ENCODE assay signal across 29 cellular contexts in the genomic region with DNA sequence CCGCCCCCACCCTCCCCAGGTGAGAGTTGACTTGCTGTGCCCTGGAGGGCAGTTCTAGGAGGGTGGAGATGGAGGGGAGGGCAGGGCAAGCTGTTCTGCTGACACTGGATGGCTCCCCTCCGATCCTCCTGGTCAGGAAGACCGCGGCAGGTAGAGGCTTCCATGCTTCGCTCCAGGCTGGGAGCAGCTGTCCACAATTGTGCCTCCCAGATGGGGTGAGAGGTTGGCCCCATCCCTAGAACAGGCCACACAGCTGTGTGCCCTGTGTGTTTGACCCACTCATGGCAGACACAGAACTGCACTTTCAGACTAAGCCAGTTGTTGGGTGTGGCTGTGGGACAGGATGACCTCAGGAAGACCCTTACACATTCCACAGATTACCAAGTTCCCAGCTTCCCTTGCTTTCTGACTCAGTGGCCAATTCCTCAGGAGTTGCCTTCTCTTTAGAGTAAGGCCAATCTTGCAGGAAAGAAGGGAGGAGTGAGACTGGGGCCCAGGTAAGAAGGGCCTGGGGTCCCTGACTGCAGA.
A peak's percentile ranks its signal among the peaks of the same experiment; 100 is the strongest.
DNase-seq lines count a peak whose midpoint lies in the region; ATAC-seq and TF ChIP-seq lines count a peak whose summit lies in the region.
"Had no signal": no experiment of that assay in that cellular context is flagged by ENCODE, and none has a peak within 500 bp of the region (broad histone marks: within the 10 kb centered on the region; RNA-seq: fewer than 3 reads in every experiment).

No MANE protein-coding gene starts in this region.

- DNase-seq in AG08395 (ENCODE audit: low spot score): peak; percentile 17
- DNase-seq in IMR-90: peak; percentile 23
- peak; percentile 38 for DNase-seq in hepatic stellate cell (ENCODE audit: low spot score)
- no peak for DNase-seq in stimulated activated naive B cell treated with anti-CD40 and anti-IgM and Interleukin-4, amounts not matched to agents 10 μg/mL and 1 μg/mL and 100 μg/mL, for 72 hours
- no peak for DNase-seq in breast epithelium (ENCODE audit: low spot score in 2 of 2)
- DNase-seq: ACHN; activated CD8-positive, alpha-beta T cell treated with anti-CD3 and anti-CD28 coated beads, Interleukin-2, amount 10 ng/mL, durations not matched to agents 7 days and 5 days; activated effector memory CD4-positive, alpha-beta T cell treated with Interleukin-2 at 50 U/mL for 16 hours; activated T-cell treated with anti-CD3 and anti-CD28 coated beads for 4 hours; MV-4-11; naive B cell; NCI-H1694; NCI-H2171 treated with DMSO at 0.1 percent for 48 hours; NCI-H524 treated with DMSO at 0.1 percent for 48 hours; NK-92 treated with Interleukin-12 subunit alpha and Interleukin-12 subunit beta, amount 100 ng/mL, for 24 hours; retina; stimulated activated CD4-positive, alpha-beta T cell treated with anti-CD3 and anti-CD28 coated beads, Interleukin-12 subunit alpha, Interleukin-12 subunit beta, amount 100 ng/mL, for 4 hours; stimulated activated CD4-positive, alpha-beta T cell treated with anti-CD3 and anti-CD28 coated beads, Interleukin-4, amount 100 ng/mL, for 4 hours; stimulated activated naive CD4-positive, alpha-beta T cell treated with Interleukin-2 at 50 U/mL for 16 hours; T-helper 17 cell; uterus had no signal

- no peak for TF ChIP-seq RAD21 in IMR-90 (IDR thresholded peaks at IDR 0.05; ENCODE audit: low read length)

- H4K5ac ChIP-seq in IMR-90 (ENCODE audit: low read depth, low read length): no peak overlapping the region

- intact Hi-C loops in IMR-90 (cut with micrococcal nuclease) (loop anchor here (10.0 kb wide), 1 partner anchor 507 kb away; no protein-coding TSS in a partner anchor), breast epithelium (cut with DNase I; ENCODE audit: low total_unique reads) (no loop called here)

- no peak overlapping the region for H3K4me2 ChIP-seq in IMR-90 (ENCODE audit: low read depth, low read length)
- H3K4me2 ChIP-seq: KMS-11 had no signal

- no peak overlapping the region for H2AK5ac ChIP-seq in IMR-90 (ENCODE audit: low read depth, low read length)

- TF ChIP-seq POLR2A in IMR-90 (IDR thresholded peaks at IDR 0.05; ENCODE audit: low read depth, low read length): no peak
- no peak for TF ChIP-seq POLR2A in breast epithelium (IDR thresholded peaks at IDR 0.05)

- H3K9me1 ChIP-seq in IMR-90 (ENCODE audit: insufficient read depth, low read length): no peaks in the 10 kb centered on the region

- dilution Hi-C loops in IMR-90 (cut with HindIII; ENCODE audit: low sequenced_read_pairs, unreplicated experiment): no loop called here

- no peak overlapping the region for H2BK5ac ChIP-seq in IMR-90 (ENCODE audit: low read depth, low read length, poor library complexity, severe bottlenecking)

- no peak overlapping the region for H3K9ac ChIP-seq in IMR-90 (ENCODE audit: low read depth, low read length)
- H3K9ac ChIP-seq: KMS-11 had no signal

- H2BK15ac ChIP-seq in IMR-90 (ENCODE audit: low read depth, low read length): no peak overlapping the region

- POLR2A ChIA-PET in IMR-90 (lab: Charles Lee; ENCODE audit: unreplicated experiment): no interaction called here

- H3K27me3 ChIP-seq in IMR-90 (ENCODE audit: control insufficient read depth, insufficient read depth, low read length): peaks cover 48% of the 10 kb centered on the region
- H3K27me3 ChIP-seq in breast epithelium: no peaks in the 10 kb centered on the region
- H3K27me3 ChIP-seq: uterus had no signal

- no peaks in the 10 kb centered on the region for H3K9me3 ChIP-seq in IMR-90 (ENCODE audit: control insufficient read depth, insufficient read depth, low read length)
- H3K9me3 ChIP-seq in breast epithelium: no peaks in the 10 kb centered on the region
- H3K9me3 ChIP-seq: left lung, thoracic aorta, uterus had no signal

- H4K8ac ChIP-seq in IMR-90 (ENCODE audit: low read depth in 2 of 2, low read length in 2 of 2): no peak overlapping the region

- WGBS in IMR-90 (ENCODE audit: extremely low coverage in 2 of 2, insufficient read length in 1 of 2), 2 experiments: no CpG with 5 or more reads among the region's 5 CpGs

- H3K27me3 Mint-ChIP-seq in stimulated activated naive B cell treated with anti-CD40 and anti-IgM and Interleukin-4, amounts not matched to agents 10 μg/mL and 1 μg/mL and 100 μg/mL, for 72 hours: peaks cover 14 to 54% of the 10 kb centered on the region in 2 donors

- H3K4me3 ChIP-seq in IMR-90 (ENCODE audit: insufficient read depth, low read depth, low read length) (no peak overlapping the region), breast epithelium (no peak overlapping the region)
- H3K4me3 ChIP-seq: left lung, thoracic aorta, uterus had no signal

- H4K20me1 ChIP-seq in IMR-90 (ENCODE audit: insufficient read depth, low read length): no peaks in the 10 kb centered on the region

- H3K27ac ChIP-seq in IMR-90 (ENCODE audit: insufficient read depth, low read length): no peak overlapping the region
- peak overlapping the region; percentile 72 for H3K27ac ChIP-seq in cingulate gyrus (ENCODE audit: low read depth, low read length)
- H3K27ac ChIP-seq in breast epithelium: no peak overlapping the region
- H3K27ac ChIP-seq: KMS-11, left lung, thoracic aorta, uterus had no signal

- peak overlapping the region; percentile 66 for H2AK9ac ChIP-seq in IMR-90 (replicated peaks; ENCODE audit: low read depth, low read length, poor library complexity)

- peak overlapping the region; percentile 16 for H2AFZ ChIP-seq in IMR-90 (replicated peaks; ENCODE audit: low read length, poor library complexity)

- H3K14ac ChIP-seq in IMR-90 (replicated peaks; ENCODE audit: low read depth, low read length): no peak overlapping the region

- no peak overlapping the region for H2BK120ac ChIP-seq in IMR-90 (ENCODE audit: low read depth, low read length)

- in situ Hi-C loops in IMR-90 (cut with MboI; ENCODE audit: low sequenced_read_pairs): loop anchor here (10.0 kb wide), 1 partner anchor 617 kb away; no protein-coding TSS in a partner anchor

- H3K36me3 Mint-ChIP-seq in stimulated activated naive B cell treated with anti-CD40 and anti-IgM and Interleukin-4, amounts not matched to agents 10 μg/mL and 1 μg/mL and 100 μg/mL, for 72 hours: no peaks in the 10 kb centered on the region
- H3K36me3 Mint-ChIP-seq: CD14-positive monocyte, naive B cell had no signal

- BruUV-seq in IMR-90 (replicated peaks; lab: Mats Ljungman, UMichigan): no TSS peak

- no peak overlapping the region for H3K4ac ChIP-seq in IMR-90 (ENCODE audit: low read depth, low read length)

- TF ChIP-seq CTCF in IMR-90 (conservative IDR thresholded peaks at IDR 0.05; ENCODE audit: low read depth, low read length): no peak
- TF ChIP-seq CTCF in breast epithelium (IDR thresholded peaks at IDR 0.05): no peak

- H3K36me3 ChIP-seq in IMR-90 (ENCODE audit: control insufficient read depth, insufficient read depth, low read length) (no peaks in the 10 kb centered on the region), breast epithelium (no peaks in the 10 kb centered on the region)
- H3K36me3 ChIP-seq: left lung, thoracic aorta, uterus had no signal

- no peaks in the 10 kb centered on the region for H3K9me3 Mint-ChIP-seq in stimulated activated naive B cell treated with anti-CD40 and anti-IgM and Interleukin-4, amounts not matched to agents 10 μg/mL and 1 μg/mL and 100 μg/mL, for 72 hours
- H3K9me3 Mint-ChIP-seq: CD14-positive monocyte; dendritic cell treated with granulocyte-macrophage colony-stimulating factor and Interleukin-4, amounts not matched to agents 40 ng/mL and 50 ng/mL, for 4 days; naive B cell had no signal

- H3K4me3 Mint-ChIP-seq in stimulated activated naive B cell treated with anti-CD40 and anti-IgM and Interleukin-4, amounts not matched to agents 10 μg/mL and 1 μg/mL and 100 μg/mL, for 72 hours: no peak overlapping the region
- H3K4me3 Mint-ChIP-seq: activated CD8-positive, alpha-beta T cell treated with anti-CD3 and anti-CD28 coated beads, Interleukin-2, amount 10 ng/mL, durations not matched to agents 7 days and 5 days; CD14-positive monocyte; dendritic cell treated with granulocyte-macrophage colony-stimulating factor and Interleukin-4, amounts not matched to agents 40 ng/mL and 50 ng/mL, for 4 days; naive B cell; T-helper 17 cell had no signal

- H4K91ac ChIP-seq in IMR-90 (ENCODE audit: insufficient read depth, low read depth, low read length): no peak overlapping the region

- ATAC-seq in IMR-90 (ENCODE audit: low read depth) (peak; percentile 11; the same call in 1 of the 2 replicates), GM18502 (IDR thresholded peaks at IDR 0.05; ENCODE audit: poor library complexity, unreplicated experiment) (no peak), GM21390 (IDR thresholded peaks at IDR 0.05; ENCODE audit: unreplicated experiment) (no peak)
- ATAC-seq in stimulated activated naive B cell treated with anti-CD40 and anti-IgM and Interleukin-4, amounts not matched to agents 10 μg/mL and 1 μg/mL and 100 μg/mL, for 72 hours (replicated peaks): no peak
- ATAC-seq: activated CD8-positive, alpha-beta T cell treated with anti-CD3 and anti-CD28 coated beads, Interleukin-2, amount 10 ng/mL, durations not matched to agents 7 days and 5 days; left lung; T-helper 17 cell had no signal

- H3K23ac ChIP-seq in IMR-90 (ENCODE audit: low read depth, low read length): no peak overlapping the region

- CTCF ChIA-PET in IMR-90 (lab: Yijun Ruan, JAX): no interaction called here

- H3K4me1 Mint-ChIP-seq in stimulated activated naive B cell treated with anti-CD40 and anti-IgM and Interleukin-4, amounts not matched to agents 10 μg/mL and 1 μg/mL and 100 μg/mL, for 72 hours: peaks cover 28 to 32% of the 10 kb centered on the region in 2 donors
- H3K4me1 Mint-ChIP-seq: CD14-positive monocyte had no signal

- H3K79me1 ChIP-seq in IMR-90 (ENCODE audit: low read depth in 1 of 2, low read length in 2 of 2): no peaks in the 10 kb centered on the region

- H3K27ac Mint-ChIP-seq in stimulated activated naive B cell treated with anti-CD40 and anti-IgM and Interleukin-4, amounts not matched to agents 10 μg/mL and 1 μg/mL and 100 μg/mL, for 72 hours: no peak overlapping the region
- H3K27ac Mint-ChIP-seq: activated CD8-positive, alpha-beta T cell treated with anti-CD3 and anti-CD28 coated beads, Interleukin-2, amount 10 ng/mL, durations not matched to agents 7 days and 5 days; CD14-positive monocyte; dendritic cell treated with granulocyte-macrophage colony-stimulating factor and Interleukin-4, amounts not matched to agents 40 ng/mL and 50 ng/mL, for 4 days; T-helper 17 cell had no signal

- H2BK20ac ChIP-seq in IMR-90 (ENCODE audit: low read depth, low read length): no peak overlapping the region

- H3K18ac ChIP-seq in IMR-90 (ENCODE audit: low read depth, low read length): no peak overlapping the region

- no peak overlapping the region for H3K56ac ChIP-seq in IMR-90 (ENCODE audit: extremely low read depth, insufficient read depth, low read length)

- H3K4me1 ChIP-seq in IMR-90 (ENCODE audit: control insufficient read depth, insufficient read depth, low read length) (peaks cover 2% of the 10 kb centered on the region; the same call in 1 of the 2 replicates), breast epithelium (no peaks in the 10 kb centered on the region)
- H3K4me1 ChIP-seq: left lung, uterus had no signal

TF ChIP-seq in IMR-90, 13 proteins besides CTCF, POLR2A, EP300 and RAD21 (continues in another document):
- no peak for TF ChIP-seq CHD1 (IDR thresholded peaks at IDR 0.05; ENCODE audit: low read depth, low read length)
- TF ChIP-seq BHLHE40 (IDR thresholded peaks at IDR 0.05; ENCODE audit: low read depth, low read length): no peak
- no peak for TF ChIP-seq RCOR1 (IDR thresholded peaks at IDR 0.05; ENCODE audit: insufficient replicate concordance, low read length)

Comparison
In these comparisons a context has a peak if more than half of its experiments do, and no peak if none do; other contexts are left out.
1. DNase-seq: peak in AG08395 (single experiment), IMR-90 (single experiment) and hepatic stellate cell (single experiment); none in stimulated activated naive B cell treated with anti-CD40 and anti-IgM and Interleukin-4, amounts not matched to agents 10 μg/mL and 1 μg/mL and 100 μg/mL, for 72 hours (single experiment) and breast epithelium (0 of 2).